ENCODE assay signal across 19 cellular contexts in the genomic region with DNA sequence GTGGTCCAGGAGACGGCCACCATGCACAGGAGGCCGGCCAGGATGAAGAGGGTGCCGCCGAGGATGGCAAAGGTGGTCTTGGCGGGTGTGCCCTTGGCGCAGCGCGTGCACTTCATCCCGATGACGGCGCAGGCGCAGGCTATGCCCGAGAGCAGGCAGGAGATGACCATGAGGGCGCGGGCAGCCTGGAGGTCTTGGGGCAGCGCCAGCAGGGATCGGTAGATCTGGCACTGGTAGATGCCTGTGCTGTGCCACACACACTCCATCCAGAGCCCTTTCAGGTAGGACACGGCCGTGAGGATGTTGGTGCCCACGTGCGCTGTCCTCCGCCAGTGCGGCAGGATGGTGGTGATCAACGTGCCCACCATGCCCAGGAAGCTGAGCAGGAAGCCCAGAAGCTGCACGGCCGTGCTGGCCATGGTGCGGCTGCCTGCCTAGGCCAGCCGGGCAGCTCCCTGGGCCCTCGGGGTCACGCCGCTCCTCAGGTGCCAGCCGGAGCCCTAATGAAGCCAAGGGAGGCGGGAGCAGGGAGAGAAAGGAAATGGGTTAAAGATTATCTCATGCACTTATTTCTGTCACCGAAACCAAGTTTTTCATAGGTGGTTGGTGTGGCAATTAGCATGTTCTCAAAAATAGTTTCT. TPM values are rescaled to one million over a fixed set of nuclear protein-coding genes. Genes with fewer than 3 reads are reported as not detected.
"Had no signal": no experiment of that assay in that cellular context is flagged by ENCODE, and none has a peak within 500 bp of the region (broad histone marks: within the 10 kb centered on the region; RNA-seq: fewer than 3 reads in every experiment).

No MANE protein-coding gene starts in this region.

- DNase-seq: activated CD4-positive, alpha-beta T cell treated with anti-CD3 and anti-CD28 coated beads, Interleukin-2, amount 10 ng/mL, durations not matched to agents 7 days and 5 days; activated CD8-positive, alpha-beta memory T cell treated with anti-CD3 and anti-CD28 coated beads, Interleukin-2, amount 50 U/mL, for 4 hours; activated gamma-delta T cell; activated T-cell treated with anti-CD3 and anti-CD28 coated beads, Interleukin-2, amount 50 U/mL, for 4 hours; effector memory CD8-positive, alpha-beta T cell; foreskin fibroblast; hippocampal formation; left ventricle myocardium superior; mesendoderm; natural killer cell; stimulated activated CD4-positive, alpha-beta T cell treated with anti-CD3 and anti-CD28 coated beads, Interleukin-12 subunit alpha, Interleukin-12 subunit beta, amount 100 ng/mL, for 4 hours; stimulated activated CD4-positive, alpha-beta T cell treated with anti-CD3 and anti-CD28 coated beads, Interleukin-1b, Interleukin-23, amount 100 ng/mL, for 48 hours; stimulated activated CD8-positive, alpha-beta memory T cell treated with anti-CD3 and anti-CD28 coated beads, Interleukin-4, amount 100 ng/mL, for 48 hours; stimulated activated naive CD4-positive, alpha-beta T cell had no signal

- ATAC-seq: activated CD4-positive, CD25-positive, alpha-beta regulatory T cell treated with anti-CD3 and anti-CD28 coated beads, Interleukin-2, amount 50 U/mL, for 24 hours; activated naive CD4-positive, alpha-beta T cell treated with anti-CD3 and anti-CD28 coated beads, Interleukin-2, amount 50 U/mL, for 72 hours; activated T-cell treated with anti-CD3 and anti-CD28 coated beads, Interleukin-2, amount 50 U/mL, for 4 hours; effector memory CD8-positive, alpha-beta T cell; left ventricle myocardium superior; natural killer cell had no signal

- H3K4me1 ChIP-seq: parathyroid adenoma had no signal

- H3K27ac ChIP-seq: neutrophil, parathyroid adenoma had no signal

- H3K9ac ChIP-seq: parathyroid adenoma had no signal

- H3K36me3 ChIP-seq: neutrophil had no signal

- H3K79me2 ChIP-seq: parathyroid adenoma had no signal

- H3K9me3 ChIP-seq: neutrophil had no signal

- H2AFZ ChIP-seq: parathyroid adenoma had no signal

RNA-seq across cellular contexts. Expression of a gene that starts 18.5 kb away (rescaled TPM):
- total RNA-seq: activated CD4-positive, alpha-beta T cell treated with anti-CD3 and anti-CD28 coated beads, Interleukin-2, amount 10 ng/mL, durations not matched to agents 7 days and 5 days; activated naive CD4-positive, alpha-beta T cell treated with anti-CD3 and anti-CD28 coated beads, Interleukin-2, amount 50 U/mL, for 72 hours; activated T-cell treated with anti-CD3 and anti-CD28 coated beads, Interleukin-2, amount 50 U/mL, for 4 hours; left ventricle myocardium superior; natural killer cell; T-helper 1 cell treated with Interleukin-12 subunit alpha and Interleukin-12 subunit beta and Interleukin-4 antibody, amounts not matched to agents 30 ng/mL and 1 ng/mL, for 36 hours had no signal
